In the genomic region with DNA sequence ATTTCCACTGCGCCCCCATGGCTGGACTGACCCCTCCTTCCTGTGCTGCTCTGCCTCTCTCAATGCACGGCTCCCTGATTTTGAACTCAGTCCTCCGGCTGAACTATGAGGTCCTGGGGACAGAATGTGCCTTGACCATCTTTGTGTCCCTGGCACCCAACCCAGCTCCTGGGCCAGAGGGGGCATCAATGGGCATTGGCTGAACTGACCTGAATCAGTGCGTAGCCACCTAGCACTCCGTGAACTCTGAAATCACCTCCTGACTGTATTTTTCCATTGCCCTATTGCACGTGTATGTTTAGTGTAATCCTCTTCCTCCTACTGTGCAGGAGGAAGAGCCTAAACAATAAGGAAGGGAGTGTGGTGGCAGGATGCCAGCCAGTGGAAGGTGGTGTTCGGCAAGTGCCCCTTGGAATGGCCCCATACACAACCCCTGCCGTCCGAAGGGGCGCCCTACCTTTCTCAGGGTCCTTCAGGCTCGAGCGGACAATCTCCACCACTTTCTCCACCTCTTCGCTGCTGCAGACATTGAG, we compare ENCODE assay signal across 18 cellular contexts. TPM values are rescaled to one million over a fixed set of nuclear protein-coding genes. Genes with fewer than 3 reads are reported as not detected.
DNase-seq lines count a peak whose midpoint lies in the region; FAIRE-seq and TF ChIP-seq lines count a peak whose summit lies in the region.
"Had no signal": no experiment of that assay in that cellular context is flagged by ENCODE, and none has a peak within 500 bp of the region (broad histone marks: within the 10 kb centered on the region; RNA-seq: fewer than 3 reads in every experiment).

No MANE protein-coding gene starts in this region.

- H3K27ac ChIP-seq in kidney (ENCODE audit: low read depth in 2 of 2, low read length in 2 of 2) = no peak overlapping the region
- peak overlapping the region; percentile 88 to 94 for H3K27ac ChIP-seq in small intestine (ENCODE audit: low read depth in 1 of 2, low read length in 1 of 2)
- H3K27ac ChIP-seq in smooth muscle cell (ENCODE audit: low read depth) = no peak overlapping the region
- H3K27ac ChIP-seq: cardiac muscle cell, SK-N-MC had no signal

- no peak for DNase-seq in activated CD4-positive, alpha-beta T cell treated with anti-CD3 and anti-CD28 coated beads, Interleukin-2, amount 10 ng/mL, durations not matched to agents 24 days and 14 days
- no peak for DNase-seq in activated CD4-positive, alpha-beta T cell treated with anti-CD3 and anti-CD28 coated beads for 48 hours
- no peak for DNase-seq in activated T-helper 2 cell treated with anti-CD3 and anti-CD28 coated beads, Interferon-gamma antibody, Interleukin-2, Interleukin-4, amounts not matched to agents 10 μg/mL and 5 μg/mL and 100 μg/mL, durations not matched to agents 14 hours and 24 hours and 36 hours (ENCODE audit: low spot score)
- DNase-seq in kidney (peak; percentile 57), small intestine (peak; percentile 94), hippocampal formation (lab: John Stamatoyannopoulos, UW) (no peak), smooth muscle cell (lab: John Stamatoyannopoulos, UW; ENCODE audit: unreplicated experiment) (no peak), NCI-H1092 treated with DMSO at 0.1 percent for 48 hours (lab: John Stamatoyannopoulos, UW) (no peak)
- DNase-seq: activated naive CD4-positive, alpha-beta T cell treated with Interleukin-2 at 50 U/mL for 16 hours; COR-L47; islet precursor cell; NCI-H1105; NCI-H446 treated with DMSO at 0.1 percent for 48 hours; stimulated activated CD4-positive, alpha-beta T cell treated with anti-CD3 and anti-CD28 coated beads, Interleukin-4, amount 100 ng/mL, for 24 hours had no signal

- intact Hi-C loops in activated CD4-positive, alpha-beta T cell treated with anti-CD3 and anti-CD28 coated beads, Interleukin-2, amount 10 ng/mL, durations not matched to agents 24 days and 14 days (cut with micrococcal nuclease) = no loop called here
- intact Hi-C loops in activated T-helper 2 cell treated with anti-CD3 and anti-CD28 coated beads, Interferon-gamma antibody, Interleukin-2, Interleukin-4, amounts not matched to agents 10 μg/mL and 5 μg/mL and 100 μg/mL, durations not matched to agents 14 hours and 24 hours and 36 hours (cut with micrococcal nuclease) = no loop called here
- intact Hi-C loops in kidney (cut with DNase I) = no loop called here

- no peak overlapping the region for H3K9ac ChIP-seq in kidney (ENCODE audit: low read length in 2 of 2)
- no peak overlapping the region for H3K9ac ChIP-seq in smooth muscle cell (ENCODE audit: low read depth)

- H3K36me3 Mint-ChIP-seq in activated CD4-positive, alpha-beta T cell treated with anti-CD3 and anti-CD28 coated beads, Interleukin-2, amount 10 ng/mL, durations not matched to agents 24 days and 14 days (ENCODE audit: low read depth) = peaks cover 47% of the 10 kb centered on the region
- peaks cover 45% of the 10 kb centered on the region for H3K36me3 Mint-ChIP-seq in activated T-helper 2 cell treated with anti-CD3 and anti-CD28 coated beads, Interferon-gamma antibody, Interleukin-2, Interleukin-4, amounts not matched to agents 10 μg/mL and 5 μg/mL and 100 μg/mL, durations not matched to agents 14 hours and 24 hours and 36 hours (ENCODE audit: low read depth)

- H3K27me3 ChIP-seq in small intestine (ENCODE audit: control insufficient read depth in 2 of 2, insufficient read depth in 2 of 2, low read length in 2 of 2) (no peaks in the 10 kb centered on the region), smooth muscle cell (ENCODE audit: low read depth) (no peaks in the 10 kb centered on the region)
- H3K27me3 ChIP-seq: cardiac muscle cell had no signal

- H2AFZ ChIP-seq in smooth muscle cell (ENCODE audit: low read depth) = no peak overlapping the region

- H3K4me3 Mint-ChIP-seq in activated CD4-positive, alpha-beta T cell treated with anti-CD3 and anti-CD28 coated beads, Interleukin-2, amount 10 ng/mL, durations not matched to agents 24 days and 14 days = no peak overlapping the region
- H3K4me3 Mint-ChIP-seq in activated T-helper 2 cell treated with anti-CD3 and anti-CD28 coated beads, Interferon-gamma antibody, Interleukin-2, Interleukin-4, amounts not matched to agents 10 μg/mL and 5 μg/mL and 100 μg/mL, durations not matched to agents 14 hours and 24 hours and 36 hours (ENCODE audit: low read depth) = no peak overlapping the region

- 47 to 67% (median 53%) methylated on average over 13 of the region's 13 CpGs for WGBS in small intestine, 3 donors
- 93% methylated on average over 13 of the region's 13 CpGs for whole genome bisulfite sequencing in smooth muscle cell (ENCODE audit: low lambda C conversion rate)

- no peak overlapping the region for H3K4me3 ChIP-seq in kidney (ENCODE audit: low read length in 2 of 2)
- no peak overlapping the region for H3K4me3 ChIP-seq in small intestine (ENCODE audit: low read depth in 1 of 2, low read length in 2 of 2)
- H3K4me3 ChIP-seq in smooth muscle cell = no peak overlapping the region
- H3K4me3 ChIP-seq: cardiac muscle cell, SK-N-MC had no signal

- H4K20me1 ChIP-seq in smooth muscle cell (ENCODE audit: low read depth) = no peaks in the 10 kb centered on the region

- H3K4me1 Mint-ChIP-seq in activated CD4-positive, alpha-beta T cell treated with anti-CD3 and anti-CD28 coated beads, Interleukin-2, amount 10 ng/mL, durations not matched to agents 24 days and 14 days = peaks cover 6% of the 10 kb centered on the region
- H3K4me1 Mint-ChIP-seq in activated T-helper 2 cell treated with anti-CD3 and anti-CD28 coated beads, Interferon-gamma antibody, Interleukin-2, Interleukin-4, amounts not matched to agents 10 μg/mL and 5 μg/mL and 100 μg/mL, durations not matched to agents 14 hours and 24 hours and 36 hours (ENCODE audit: low read depth) = peaks cover 7% of the 10 kb centered on the region

- H3K4me1 ChIP-seq in kidney (ENCODE audit: control insufficient read depth in 1 of 2, insufficient read depth in 1 of 2, low read depth in 1 of 2, low read length in 2 of 2) = peaks cover 9% of the 10 kb centered on the region in 2 donors
- peaks cover 6 to 7% of the 10 kb centered on the region in 2 donors for H3K4me1 ChIP-seq in small intestine (ENCODE audit: control insufficient read depth in 2 of 2, insufficient read depth in 1 of 2, low read depth in 1 of 2, low read length in 1 of 2)
- peaks cover 8% of the 10 kb centered on the region for H3K4me1 ChIP-seq in smooth muscle cell (ENCODE audit: low read depth)

- no peaks in the 10 kb centered on the region for H3K27me3 Mint-ChIP-seq in activated CD4-positive, alpha-beta T cell treated with anti-CD3 and anti-CD28 coated beads, Interleukin-2, amount 10 ng/mL, durations not matched to agents 24 days and 14 days
- no peaks in the 10 kb centered on the region for H3K27me3 Mint-ChIP-seq in activated T-helper 2 cell treated with anti-CD3 and anti-CD28 coated beads, Interferon-gamma antibody, Interleukin-2, Interleukin-4, amounts not matched to agents 10 μg/mL and 5 μg/mL and 100 μg/mL, durations not matched to agents 14 hours and 24 hours and 36 hours (ENCODE audit: low read depth)

- no peaks in the 10 kb centered on the region for H3K9me3 Mint-ChIP-seq in activated CD4-positive, alpha-beta T cell treated with anti-CD3 and anti-CD28 coated beads, Interleukin-2, amount 10 ng/mL, durations not matched to agents 24 days and 14 days
- H3K9me3 Mint-ChIP-seq in activated T-helper 2 cell treated with anti-CD3 and anti-CD28 coated beads, Interferon-gamma antibody, Interleukin-2, Interleukin-4, amounts not matched to agents 10 μg/mL and 5 μg/mL and 100 μg/mL, durations not matched to agents 14 hours and 24 hours and 36 hours = no peaks in the 10 kb centered on the region

- no peaks in the 10 kb centered on the region for H3K79me2 ChIP-seq in smooth muscle cell (ENCODE audit: low read depth)

- H3K27ac Mint-ChIP-seq in activated CD4-positive, alpha-beta T cell treated with anti-CD3 and anti-CD28 coated beads, Interleukin-2, amount 10 ng/mL, durations not matched to agents 24 days and 14 days = peak overlapping the region; percentile 17
- peak overlapping the region; percentile 23 for H3K27ac Mint-ChIP-seq in activated T-helper 2 cell treated with anti-CD3 and anti-CD28 coated beads, Interferon-gamma antibody, Interleukin-2, Interleukin-4, amounts not matched to agents 10 μg/mL and 5 μg/mL and 100 μg/mL, durations not matched to agents 14 hours and 24 hours and 36 hours

- FAIRE-seq in kidney (lab: Jason Lieb, UNC) = no peak
- no peak for FAIRE-seq in small intestine (lab: Jason Lieb, UNC)
- FAIRE-seq: A204.1, GM18507 had no signal

- H3K4me2 ChIP-seq in smooth muscle cell = no peak overlapping the region

- no peak for TF ChIP-seq CTCF in kidney (IDR thresholded peaks at IDR 0.05; ENCODE audit: borderline replicate concordance, extremely low read depth, insufficient read depth)
- no peak for TF ChIP-seq CTCF in smooth muscle cell (IDR thresholded peaks at IDR 0.05; ENCODE audit: borderline replicate concordance, insufficient read depth, poor library complexity, severe bottlenecking)

- H3K9me3 ChIP-seq in kidney (ENCODE audit: control insufficient read depth in 1 of 2, low read length in 2 of 2) = no peaks in the 10 kb centered on the region
- H3K9me3 ChIP-seq in small intestine (ENCODE audit: control insufficient read depth, low read depth) = no peaks in the 10 kb centered on the region
- H3K9me3 ChIP-seq in smooth muscle cell (replicated peaks; ENCODE audit: low read depth) = no peaks in the 10 kb centered on the region

- peaks cover 3% of the 10 kb centered on the region for H3F3A ChIP-seq in smooth muscle cell (ENCODE audit: low read depth)

- H3K36me3 ChIP-seq in kidney (ENCODE audit: control insufficient read depth in 1 of 2, insufficient read depth in 2 of 2, low read length in 2 of 2) (peaks cover 0 to 2% of the 10 kb centered on the region in 2 donors), small intestine (ENCODE audit: control insufficient read depth in 2 of 2, insufficient read depth in 2 of 2, low read length in 2 of 2) (no peaks in the 10 kb centered on the region), smooth muscle cell (ENCODE audit: low read depth) (no peaks in the 10 kb centered on the region)
- H3K36me3 ChIP-seq: cardiac muscle cell had no signal

RNA-seq across cellular contexts. Expression of gene BDH1, which starts 33.5 kb away (rescaled TPM):
- 124 and 133 TPM in 2 replicates for total RNA-seq in activated CD4-positive, alpha-beta T cell treated with anti-CD3 and anti-CD28 coated beads, Interleukin-2, amount 10 ng/mL, durations not matched to agents 24 days and 14 days
- total RNA-seq in activated T-helper 2 cell treated with anti-CD3 and anti-CD28 coated beads, Interferon-gamma antibody, Interleukin-2, Interleukin-4, amounts not matched to agents 10 μg/mL and 5 μg/mL and 100 μg/mL, durations not matched to agents 14 hours and 24 hours and 36 hours = 140 and 146 TPM in 2 replicates
- total RNA-seq in kidney (21.2 TPM), smooth muscle cell (5.6 and 7.2 TPM in 2 replicates)
- polyA plus RNA-seq in kidney (ENCODE audit: insufficient read depth, low read depth, low replicate concordance) (49.6 TPM), small intestine (100 to 1,000 TPM in 1 of 3 donors, 10 to 100 TPM in 2; 71.1 to 101 (median 84.1) TPM), smooth muscle cell (4.0 and 7.5 TPM in 2 replicates)

Comparison
In these comparisons a context has a peak if more than half of its experiments do, and no peak if none do; other contexts are left out.
1. DNase-seq: peak in kidney (single experiment) and small intestine (single experiment); none in activated CD4-positive, alpha-beta T cell treated with anti-CD3 and anti-CD28 coated beads, Interleukin-2, amount 10 ng/mL, durations not matched to agents 24 days and 14 days (single experiment), activated CD4-positive, alpha-beta T cell treated with anti-CD3 and anti-CD28 coated beads for 48 hours (single experiment), activated T-helper 2 cell treated with anti-CD3 and anti-CD28 coated beads, Interferon-gamma antibody, Interleukin-2, Interleukin-4, amounts not matched to agents 10 μg/mL and 5 μg/mL and 100 μg/mL, durations not matched to agents 14 hours and 24 hours and 36 hours (single experiment), hippocampal formation (0 of 2), smooth muscle cell (single experiment) and NCI-H1092 treated with DMSO at 0.1 percent for 48 hours (single experiment).
2. H3K27ac ChIP-seq: peak in small intestine (2 of 2); none in kidney (0 of 2) and smooth muscle cell (single experiment).